In the genomic region with DNA sequence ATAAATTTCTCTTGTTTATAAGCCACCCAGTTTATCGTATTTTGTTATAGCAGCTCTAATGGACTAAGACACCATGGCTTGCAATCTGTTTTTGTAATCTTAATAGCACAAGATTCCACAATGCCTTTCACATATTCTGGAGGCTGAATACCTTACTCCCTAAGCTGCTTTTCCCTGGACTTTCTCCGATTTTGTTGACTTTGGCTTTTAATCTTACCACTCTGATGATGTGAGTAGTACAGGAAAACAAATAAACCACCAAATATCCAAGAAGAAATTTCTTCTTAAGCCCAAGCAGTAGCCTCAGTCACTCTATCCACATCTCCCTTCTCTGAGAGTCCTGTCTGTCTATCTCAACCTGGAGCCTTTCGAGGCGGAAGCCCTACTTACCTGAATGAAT, we compare ENCODE assay signal across 1 cellular context.
TF ChIP-seq lines count a peak whose summit lies in the region.

No MANE protein-coding gene starts in this region.

TF ChIP-seq in IMR-90, 13 proteins besides CTCF, POLR2A, EP300 and RAD21 (continued from another document):
- TF ChIP-seq CHD1 (IDR thresholded peaks at IDR 0.05; ENCODE audit: low read depth, low read length) (no peak), SMC3 (IDR thresholded peaks at IDR 0.05; ENCODE audit: low read depth, low read length) (no peak), BHLHE40 (IDR thresholded peaks at IDR 0.05; ENCODE audit: low read depth, low read length) (no peak), NFE2L2 (IDR thresholded peaks at IDR 0.05; ENCODE audit: low read depth, low read length) (no peak), RFX5 (IDR thresholded peaks at IDR 0.05; ENCODE audit: low read depth, low read length) (no peak), MAZ (IDR thresholded peaks at IDR 0.05; ENCODE audit: borderline replicate concordance, low read depth, low read length) (no peak)
- TF ChIP-seq, protein P1, sequence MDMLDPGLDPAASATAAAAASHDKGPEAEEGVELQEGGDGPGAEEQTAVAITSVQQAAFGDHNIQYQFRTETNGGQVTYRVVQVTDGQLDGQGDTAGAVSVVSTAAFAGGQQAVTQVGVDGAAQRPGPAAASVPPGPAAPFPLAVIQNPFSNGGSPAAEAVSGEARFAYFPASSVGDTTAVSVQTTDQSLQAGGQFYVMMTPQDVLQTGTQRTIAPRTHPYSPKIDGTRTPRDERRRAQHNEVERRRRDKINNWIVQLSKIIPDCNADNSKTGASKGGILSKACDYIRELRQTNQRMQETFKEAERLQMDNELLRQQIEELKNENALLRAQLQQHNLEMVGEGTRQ (IDR thresholded peaks at IDR 0.05; ENCODE audit: low read depth, low read length), result no peak
